Comparison of ENCODE assay signal across 20 cellular contexts in genomic region chr4:127975121-127975770, GRCh38. TPM values are rescaled to one million over a fixed set of nuclear protein-coding genes. Genes with fewer than 3 reads are reported as not detected.
DNase-seq lines count a peak whose midpoint lies in the region; ATAC-seq, FAIRE-seq and TF ChIP-seq lines count a peak whose summit lies in the region.
"Had no signal": no experiment of that assay in that cellular context is flagged by ENCODE, and none has a peak within 500 bp of the region (broad histone marks: within the 10 kb centered on the region; RNA-seq: fewer than 3 reads in every experiment).

No MANE protein-coding gene starts in this region.

- intact Hi-C loops in activated CD8-positive, alpha-beta T cell treated with anti-CD3 and anti-CD28 coated beads for 36 hours (cut with micrococcal nuclease): no loop called here

- H3K79me2 ChIP-seq in astrocyte (ENCODE audit: insufficient read depth, low read length): peaks cover 5% of the 10 kb centered on the region

- H3K4me1 Mint-ChIP-seq in astrocyte (ENCODE audit: low read depth, unreplicated experiment): no peaks in the 10 kb centered on the region
- peaks cover 10% of the 10 kb centered on the region for H3K4me1 Mint-ChIP-seq in activated CD8-positive, alpha-beta T cell treated with anti-CD3 and anti-CD28 coated beads for 36 hours (ENCODE audit: low read depth)
- H3K4me1 Mint-ChIP-seq: CD14-positive monocyte had no signal

- H3K27me3 Mint-ChIP-seq in astrocyte (ENCODE audit: low read depth, unreplicated experiment): no peaks in the 10 kb centered on the region
- H3K27me3 Mint-ChIP-seq in activated CD8-positive, alpha-beta T cell treated with anti-CD3 and anti-CD28 coated beads for 36 hours: no peaks in the 10 kb centered on the region
- H3K27me3 Mint-ChIP-seq: naive thymus-derived CD8-positive, alpha-beta T cell; stimulated activated memory B cell treated with anti-CD40 and anti-IgM and Interleukin-4, amounts not matched to agents 10 μg/mL and 1 μg/mL and 100 μg/mL, for 72 hours had no signal

- FAIRE-seq in astrocyte (lab: Jason Lieb, UNC) (no peak), islet of Langerhans (lab: Jason Lieb, UNC) (peak; percentile 100)

- TF ChIP-seq CTCF in astrocyte (IDR thresholded peaks at IDR 0.05; ENCODE audit: insufficient read depth, low read depth, low read length) (no peak), RWPE1 (conservative IDR thresholded peaks at IDR 0.05; ENCODE audit: low read depth) (no peak)
- TF ChIP-seq CTCF in activated CD8-positive, alpha-beta T cell treated with anti-CD3 and anti-CD28 coated beads for 36 hours (IDR thresholded peaks at IDR 0.05): no peak

- no peaks in the 10 kb centered on the region for H3K27me3 ChIP-seq in astrocyte (ENCODE audit: insufficient read depth, low read length)
- H3K27me3 ChIP-seq: spleen, tibial nerve had no signal

- no peak overlapping the region for H3K4me3 ChIP-seq in astrocyte (ENCODE audit: insufficient read depth, low read depth, low read length)
- H3K4me3 ChIP-seq: prostate gland, spleen, tibial nerve had no signal

- no peak overlapping the region for H3K4me3 Mint-ChIP-seq in astrocyte (ENCODE audit: unreplicated experiment)
- no peak overlapping the region for H3K4me3 Mint-ChIP-seq in activated CD8-positive, alpha-beta T cell treated with anti-CD3 and anti-CD28 coated beads for 36 hours
- H3K4me3 Mint-ChIP-seq: activated T-helper 1 cell treated with anti-CD3 and anti-CD28 coated beads, Interleukin-12 subunit alpha, Interleukin-12 subunit beta, Interleukin-2, Interleukin-4 antibody, amounts not matched to agents 30 ng/mL and 10 ng/mL and 1 ng/mL, durations not matched to agents 14 hours and 24 hours and 36 hours; CD14-positive monocyte; stimulated activated memory B cell treated with anti-CD40 and anti-IgM and Interleukin-4, amounts not matched to agents 10 μg/mL and 1 μg/mL and 100 μg/mL, for 72 hours had no signal

- H3K27ac ChIP-seq in astrocyte (ENCODE audit: low read depth, low read length) (no peak overlapping the region), RWPE1 (no peak overlapping the region)
- H3K27ac ChIP-seq: prostate gland, spleen, tibial nerve had no signal

- H3K27ac Mint-ChIP-seq in astrocyte (ENCODE audit: unreplicated experiment): no peak overlapping the region
- no peak overlapping the region for H3K27ac Mint-ChIP-seq in activated CD8-positive, alpha-beta T cell treated with anti-CD3 and anti-CD28 coated beads for 36 hours
- H3K27ac Mint-ChIP-seq: activated T-helper 1 cell treated with anti-CD3 and anti-CD28 coated beads, Interleukin-12 subunit alpha, Interleukin-12 subunit beta, Interleukin-2, Interleukin-4 antibody, amounts not matched to agents 30 ng/mL and 10 ng/mL and 1 ng/mL, durations not matched to agents 14 hours and 24 hours and 36 hours; stimulated activated memory B cell treated with anti-CD40 and anti-IgM and Interleukin-4, amounts not matched to agents 10 μg/mL and 1 μg/mL and 100 μg/mL, for 72 hours had no signal

- no peaks in the 10 kb centered on the region for H4K20me1 ChIP-seq in astrocyte (ENCODE audit: insufficient read depth, low read length)

- H3K9me3 ChIP-seq in astrocyte (ENCODE audit: insufficient read depth, low read depth, low read length): no peaks in the 10 kb centered on the region
- H3K9me3 ChIP-seq: prostate gland, SK-N-SH had no signal

- no peak overlapping the region for H3K9ac ChIP-seq in astrocyte (ENCODE audit: low read length)
- H3K9ac ChIP-seq: SK-N-SH had no signal

- CTCF ChIA-PET in RWPE1 (lab: Yijun Ruan, JAX): interaction anchor here (0.6 kb wide), 1 partner anchor 20 kb away, joined by 3 read pairs; no protein-coding TSS in a partner anchor
- CTCF ChIA-PET in activated CD8-positive, alpha-beta T cell treated with anti-CD3 and anti-CD28 coated beads for 36 hours (lab: Charles Lee): no interaction called here

- no peaks in the 10 kb centered on the region for H3K36me3 Mint-ChIP-seq in astrocyte (ENCODE audit: low read depth, unreplicated experiment)
- peaks cover 14% of the 10 kb centered on the region for H3K36me3 Mint-ChIP-seq in activated CD8-positive, alpha-beta T cell treated with anti-CD3 and anti-CD28 coated beads for 36 hours (ENCODE audit: low read depth)

- in situ Hi-C loops in KBM-7 (cut with MboI; ENCODE audit: low pct_unique_long_range_greater_than_20kb, low sequenced_read_pairs): no loop called here

- H3K4me1 ChIP-seq in astrocyte (ENCODE audit: insufficient read depth, low read length): no peaks in the 10 kb centered on the region
- H3K4me1 ChIP-seq: prostate gland, spleen, tibial nerve had no signal

- no peak overlapping the region for H2AFZ ChIP-seq in astrocyte (ENCODE audit: low read depth, low read length)

- H3K9me3 Mint-ChIP-seq in astrocyte (ENCODE audit: unreplicated experiment): no peaks in the 10 kb centered on the region
- no peaks in the 10 kb centered on the region for H3K9me3 Mint-ChIP-seq in activated CD8-positive, alpha-beta T cell treated with anti-CD3 and anti-CD28 coated beads for 36 hours
- H3K9me3 Mint-ChIP-seq: activated T-helper 1 cell treated with anti-CD3 and anti-CD28 coated beads, Interleukin-12 subunit alpha, Interleukin-12 subunit beta, Interleukin-2, Interleukin-4 antibody, amounts not matched to agents 30 ng/mL and 10 ng/mL and 1 ng/mL, durations not matched to agents 14 hours and 24 hours and 36 hours; naive thymus-derived CD8-positive, alpha-beta T cell; stimulated activated memory B cell treated with anti-CD40 and anti-IgM and Interleukin-4, amounts not matched to agents 10 μg/mL and 1 μg/mL and 100 μg/mL, for 72 hours had no signal

- no peak overlapping the region for H3K4me2 ChIP-seq in astrocyte (ENCODE audit: low read length)
- H3K4me2 ChIP-seq: SK-N-SH had no signal

- POLR2A ChIA-PET in RWPE1 (lab: Yijun Ruan, JAX; ENCODE audit: low non-redundant PET): no interaction called here
- POLR2A ChIA-PET in activated CD8-positive, alpha-beta T cell treated with anti-CD3 and anti-CD28 coated beads for 36 hours (lab: Charles Lee): no interaction called here

- DNase-seq in ELR (ENCODE audit: low read depth): peak; percentile 50
- peak; percentile 7 for DNase-seq in KBM-7
- peak; percentile 7 for DNase-seq in astrocyte (ENCODE audit: low read depth)
- no peak for DNase-seq in CD1c-positive myeloid dendritic cell (ENCODE audit: extremely low spot score)
- no peak for DNase-seq in RWPE1 (ENCODE audit: low spot score)
- DNase-seq in activated CD8-positive, alpha-beta T cell treated with anti-CD3 and anti-CD28 coated beads for 36 hours: no peak
- DNase-seq: activated CD4-positive, alpha-beta T cell treated with anti-CD3 and anti-CD28 coated beads, Interleukin-2, amount 50 U/mL, for 4 hours; DMS79 treated with DMSO at 0.1 percent for 48 hours; KG1; naive thymus-derived CD8-positive, alpha-beta T cell; NCI-H146; NCI-H524; SK-N-SH; spleen had no signal

- ATAC-seq in activated CD8-positive, alpha-beta T cell treated with anti-CD3 and anti-CD28 coated beads for 36 hours: no peak
- ATAC-seq: naive thymus-derived CD8-positive, alpha-beta T cell; stimulated activated memory B cell treated with anti-CD40 and anti-IgM and Interleukin-4, amounts not matched to agents 10 μg/mL and 1 μg/mL and 100 μg/mL, for 72 hours had no signal

- no peaks in the 10 kb centered on the region for H3K36me3 ChIP-seq in astrocyte (ENCODE audit: insufficient read depth, low read length)
- H3K36me3 ChIP-seq: prostate gland had no signal

RNA-seq across cellular contexts. Expression of gene ABHD18, which starts 10.0 kb away (rescaled TPM):
- 9.2 and 9.5 TPM in 2 replicates for total RNA-seq in astrocyte
- total RNA-seq in activated CD8-positive, alpha-beta T cell treated with anti-CD3 and anti-CD28 coated beads for 36 hours: 10 to 100 TPM; 22.2 to 22.6 TPM

RNA-seq across cellular contexts. Expression of gene MFSD8, which starts 10.3 kb away (rescaled TPM):
- 22.2 and 23.0 TPM in 2 replicates for total RNA-seq in astrocyte
- 10 to 100 TPM; 12.5 to 14.2 TPM for total RNA-seq in activated CD8-positive, alpha-beta T cell treated with anti-CD3 and anti-CD28 coated beads for 36 hours

Comparison
In these comparisons a context has a peak if more than half of its experiments do, and no peak if none do; other contexts are left out.
1. DNase-seq: peak in ELR (single experiment), KBM-7 (single experiment) and astrocyte (single experiment); none in CD1c-positive myeloid dendritic cell (single experiment), RWPE1 (single experiment) and activated CD8-positive, alpha-beta T cell treated with anti-CD3 and anti-CD28 coated beads for 36 hours (single experiment).